ENCODE assay signal across 1 cellular context in genomic region chr19:47084879-47085439, GRCh38.
TF ChIP-seq lines count a peak whose summit lies in the region.

No MANE protein-coding gene starts in this region.

TF ChIP-seq in HEK293, 187 proteins besides CTCF, POLR2A, EP300 and RAD21:
- TF ChIP-seq ZSCAN5A (tag by site-specific recombination; IDR thresholded peaks at IDR 0.05) (no peak), ZNF692 (tag by site-specific recombination; IDR thresholded peaks at IDR 0.05) (no peak), ZBTB7A (tag by site-specific recombination; IDR thresholded peaks at IDR 0.05; ENCODE audit: low read depth) (no peak), ZNF423 (tag by site-specific recombination; IDR thresholded peaks at IDR 0.05) (no peak), ZBTB26 (tag by site-specific recombination; optimal IDR thresholded peaks at IDR 0.05) (no peak), ZBTB1 (tag by site-specific recombination; IDR thresholded peaks at IDR 0.05) (no peak), ZNF274 (IDR thresholded peaks at IDR 0.05; ENCODE audit: low read length) (no peak), ZNF274 (tag by site-specific recombination; IDR thresholded peaks at IDR 0.05; ENCODE audit: borderline replicate concordance) (no peak), ZNF830 (tag by site-specific recombination; IDR thresholded peaks at IDR 0.05; ENCODE audit: low read depth) (no peak), ZNF677 (tag by site-specific recombination; IDR thresholded peaks at IDR 0.05) (no peak), FEZF1 (tag by site-specific recombination; IDR thresholded peaks at IDR 0.05) (no peak), PRDM2 (tag by site-specific recombination; IDR thresholded peaks at IDR 0.05; ENCODE audit: borderline replicate concordance) (no peak), ZNF76 (tag by site-specific recombination; IDR thresholded peaks at IDR 0.05; ENCODE audit: borderline replicate concordance, low read depth) (no peak), ZFP3 (tag by site-specific recombination; IDR thresholded peaks at IDR 0.05; ENCODE audit: low read depth) (no peak), ZNF785 (tag by site-specific recombination; IDR thresholded peaks at IDR 0.05) (no peak)
- TF ChIP-seq, protein P1, sequence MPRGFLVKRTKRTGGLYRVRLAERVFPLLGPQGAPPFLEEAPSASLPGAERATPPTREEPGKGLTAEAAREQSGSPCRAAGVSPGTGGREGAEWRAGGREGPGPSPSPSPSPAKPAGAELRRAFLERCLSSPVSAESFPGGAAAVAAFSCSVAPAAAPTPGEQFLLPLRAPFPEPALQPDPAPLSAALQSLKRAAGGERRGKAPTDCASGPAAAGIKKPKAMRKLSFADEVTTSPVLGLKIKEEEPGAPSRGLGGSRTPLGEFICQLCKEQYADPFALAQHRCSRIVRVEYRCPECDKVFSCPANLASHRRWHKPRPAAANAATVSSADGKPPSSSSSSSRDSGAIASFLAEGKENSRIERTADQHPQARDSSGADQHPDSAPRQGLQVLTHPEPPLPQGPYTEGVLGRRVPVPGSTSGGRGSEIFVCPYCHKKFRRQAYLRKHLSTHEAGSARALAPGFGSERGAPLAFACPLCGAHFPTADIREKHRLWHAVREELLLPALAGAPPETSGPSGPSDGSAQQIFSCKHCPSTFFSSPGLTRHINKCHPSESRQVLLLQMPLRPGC (tag by site-specific recombination; IDR thresholded peaks at IDR 0.05): no peak
